In the genomic region with DNA sequence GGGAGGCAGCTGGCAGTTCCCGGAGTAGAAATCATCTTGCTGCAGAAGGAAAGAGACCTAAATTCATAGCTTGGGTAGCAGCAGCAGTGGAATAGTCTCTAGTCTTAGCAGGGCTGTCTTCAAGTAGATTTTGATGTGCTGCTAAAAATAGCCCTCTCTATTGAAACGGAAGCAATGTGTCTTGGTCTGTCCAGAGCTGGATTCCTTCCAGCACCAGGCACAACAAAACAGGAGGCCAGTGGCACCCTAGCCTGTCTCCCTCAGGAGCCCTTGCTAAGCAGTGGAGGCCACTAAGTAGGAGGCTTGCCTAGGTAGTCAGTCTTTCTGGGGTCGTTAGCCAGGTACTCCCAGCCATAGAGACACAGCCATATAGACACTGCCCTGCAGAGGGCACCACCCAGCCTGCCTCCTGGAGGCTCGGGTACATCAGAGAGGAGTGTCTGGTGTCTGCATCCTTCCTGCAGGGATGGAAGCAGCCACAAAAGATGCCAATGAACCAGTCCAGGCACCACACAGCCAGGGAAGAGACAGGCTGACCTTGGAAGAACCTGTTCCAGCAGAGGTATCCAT, we compare ENCODE assay signal across 9 cellular contexts.
DNase-seq lines count a peak whose midpoint lies in the region; ATAC-seq and TF ChIP-seq lines count a peak whose summit lies in the region.
"Had no signal": no experiment of that assay in that cellular context is flagged by ENCODE, and none has a peak within 500 bp of the region (broad histone marks: within the 10 kb centered on the region; RNA-seq: fewer than 3 reads in every experiment).

No MANE protein-coding gene starts in this region.

- H3K4me1 ChIP-seq in MM.1S (ENCODE audit: low read length) (peaks cover 6% of the 10 kb centered on the region; the same call in 1 of the 2 replicates), ascending aorta (no peaks in the 10 kb centered on the region)

- peak; percentile 58 for ATAC-seq in activated naive CD8-positive, alpha-beta T cell treated with anti-CD3 and anti-CD28 coated beads, Interleukin-2, amount 10 ng/mL, durations not matched to agents 7 days and 5 days (ENCODE audit: low read depth)

- H3K27ac Mint-ChIP-seq in activated naive CD8-positive, alpha-beta T cell treated with anti-CD3 and anti-CD28 coated beads, Interleukin-2, amount 10 ng/mL, durations not matched to agents 7 days and 5 days = no peak overlapping the region

- no peaks in the 10 kb centered on the region for H3K4me1 Mint-ChIP-seq in activated naive CD8-positive, alpha-beta T cell treated with anti-CD3 and anti-CD28 coated beads, Interleukin-2, amount 10 ng/mL, durations not matched to agents 7 days and 5 days

- POLR2A ChIA-PET in activated naive CD8-positive, alpha-beta T cell treated with anti-CD3 and anti-CD28 coated beads, Interleukin-2, amount 10 ng/mL, durations not matched to agents 7 days and 5 days (lab: Charles Lee) = no interaction called here

- H3K27ac ChIP-seq in MM.1S (ENCODE audit: low read length) = no peak overlapping the region
- H3K27ac ChIP-seq in ascending aorta = no peak overlapping the region

- no peaks in the 10 kb centered on the region for H4K20me1 ChIP-seq in MM.1S (ENCODE audit: insufficient read depth, low read length)

- H3K9ac ChIP-seq in MM.1S (ENCODE audit: low read length) = no peak overlapping the region

- no peak overlapping the region for H3K4me3 ChIP-seq in MM.1S (ENCODE audit: low read length)
- H3K4me3 ChIP-seq in ascending aorta = no peak overlapping the region

- no peak overlapping the region; the same call in 1 of the 2 replicates for H3K4me2 ChIP-seq in MM.1S (ENCODE audit: low read depth, low read length)

- no peak overlapping the region for H3K4me3 Mint-ChIP-seq in activated naive CD8-positive, alpha-beta T cell treated with anti-CD3 and anti-CD28 coated beads, Interleukin-2, amount 10 ng/mL, durations not matched to agents 7 days and 5 days
- H3K4me3 Mint-ChIP-seq: CD4-positive, CD25-positive, alpha-beta regulatory T cell had no signal

- H3K79me2 ChIP-seq in MM.1S (ENCODE audit: low read length) = no peaks in the 10 kb centered on the region

- H3K27me3 ChIP-seq in MM.1S (replicated peaks; ENCODE audit: insufficient read depth, low read length) (no peaks in the 10 kb centered on the region), ascending aorta (no peaks in the 10 kb centered on the region)

- H3K9me3 ChIP-seq in MM.1S (replicated peaks; ENCODE audit: insufficient read depth, low read length) (no peaks in the 10 kb centered on the region), ascending aorta (no peaks in the 10 kb centered on the region)

- no peaks in the 10 kb centered on the region for H3K27me3 Mint-ChIP-seq in activated naive CD8-positive, alpha-beta T cell treated with anti-CD3 and anti-CD28 coated beads, Interleukin-2, amount 10 ng/mL, durations not matched to agents 7 days and 5 days
- H3K27me3 Mint-ChIP-seq: CD4-positive, CD25-positive, alpha-beta regulatory T cell had no signal

- DNase-seq in NCI-H1417 (lab: John Stamatoyannopoulos, UW) = peak; percentile 61 to 87 (median 74)
- no peak for DNase-seq in NCI-H1417 treated with DMSO at 0.1 percent for 48 hours (lab: John Stamatoyannopoulos, UW)
- DNase-seq in MM.1S = no peak
- no peak for DNase-seq in activated naive CD8-positive, alpha-beta T cell treated with anti-CD3 and anti-CD28 coated beads, Interleukin-2, amount 10 ng/mL, durations not matched to agents 7 days and 5 days
- peak; percentile 49 for DNase-seq in left kidney (ENCODE audit: low read depth, low spot score)
- no peak for DNase-seq in ascending aorta (ENCODE audit: low spot score in 2 of 2)
- DNase-seq in posterior vena cava (ENCODE audit: low spot score) = no peak
- no peak for DNase-seq in Kasumi-1 (lab: John Stamatoyannopoulos, UW)

- TF ChIP-seq CTCF in MM.1S (IDR thresholded peaks at IDR 0.05; ENCODE audit: low read length) (peak; percentile 36), ascending aorta (IDR thresholded peaks at IDR 0.05) (no peak)

- no peaks in the 10 kb centered on the region for H3K9me2 ChIP-seq in MM.1S (replicated peaks; ENCODE audit: insufficient read depth, low read length)

- H3K36me3 ChIP-seq in MM.1S (replicated peaks; ENCODE audit: insufficient read depth, low read length) (no peaks in the 10 kb centered on the region), ascending aorta (no peaks in the 10 kb centered on the region)

- H3F3A ChIP-seq in MM.1S (ENCODE audit: insufficient read depth, low read length) = no peaks in the 10 kb centered on the region

- intact Hi-C loops in ascending aorta (cut with DNase I) = no loop called here
- intact Hi-C loops in posterior vena cava (cut with DNase I) = loop anchor here in 1 of 2 donors (10.0 kb wide), 1 partner anchor 99 kb away; the partner anchor contains the start of gene CRACR2A

- no peak overlapping the region for H2AFZ ChIP-seq in MM.1S (ENCODE audit: low read length)

- peaks cover 11% of the 10 kb centered on the region for H3K36me3 Mint-ChIP-seq in activated naive CD8-positive, alpha-beta T cell treated with anti-CD3 and anti-CD28 coated beads, Interleukin-2, amount 10 ng/mL, durations not matched to agents 7 days and 5 days

- H3K9me3 Mint-ChIP-seq in activated naive CD8-positive, alpha-beta T cell treated with anti-CD3 and anti-CD28 coated beads, Interleukin-2, amount 10 ng/mL, durations not matched to agents 7 days and 5 days = no peaks in the 10 kb centered on the region
- H3K9me3 Mint-ChIP-seq: CD4-positive, CD25-positive, alpha-beta regulatory T cell had no signal

Comparison
In these comparisons a context has a peak if more than half of its experiments do, and no peak if none do; other contexts are left out.
1. DNase-seq: peak in NCI-H1417 (3 of 3) and left kidney (single experiment); none in NCI-H1417 treated with DMSO at 0.1 percent for 48 hours (single experiment), MM.1S (single experiment), activated naive CD8-positive, alpha-beta T cell treated with anti-CD3 and anti-CD28 coated beads, Interleukin-2, amount 10 ng/mL, durations not matched to agents 7 days and 5 days (single experiment), ascending aorta (0 of 2), posterior vena cava (single experiment) and Kasumi-1 (0 of 2).